ENCODE assay signal across 7 cellular contexts in genomic region chr16:8982816-8983215, GRCh38.
"Had no signal": no experiment of that assay in that cellular context is flagged by ENCODE, and none has a peak within 500 bp of the region (broad histone marks: within the 10 kb centered on the region; RNA-seq: fewer than 3 reads in every experiment).

No MANE protein-coding gene starts in this region.

- H3K4me3 ChIP-seq: HAP-1 had no signal

- FAIRE-seq: HTR-8/SVneo had no signal

- H3K4me3 Mint-ChIP-seq: IgD-negative memory B cell had no signal

- H3K9me3 Mint-ChIP-seq: IgD-negative memory B cell had no signal

- H2AFZ ChIP-seq: GM23338 had no signal

- ATAC-seq: HCT116 had no signal

- H3K4me1 ChIP-seq: HAP-1 had no signal

- H3K36me3 Mint-ChIP-seq: IgD-negative memory B cell had no signal

- H3K27me3 Mint-ChIP-seq: IgD-negative memory B cell had no signal

- H3K9me3 ChIP-seq: HAP-1 had no signal

- H3K27ac Mint-ChIP-seq: GM23338, IgD-negative memory B cell had no signal

- DNase-seq: Kasumi-1, KG1 had no signal

- H3K4me1 Mint-ChIP-seq: IgD-negative memory B cell had no signal

- H3K36me3 ChIP-seq: HAP-1 had no signal
